Comparison of ENCODE assay signal across 1 cellular context in the genomic region with DNA sequence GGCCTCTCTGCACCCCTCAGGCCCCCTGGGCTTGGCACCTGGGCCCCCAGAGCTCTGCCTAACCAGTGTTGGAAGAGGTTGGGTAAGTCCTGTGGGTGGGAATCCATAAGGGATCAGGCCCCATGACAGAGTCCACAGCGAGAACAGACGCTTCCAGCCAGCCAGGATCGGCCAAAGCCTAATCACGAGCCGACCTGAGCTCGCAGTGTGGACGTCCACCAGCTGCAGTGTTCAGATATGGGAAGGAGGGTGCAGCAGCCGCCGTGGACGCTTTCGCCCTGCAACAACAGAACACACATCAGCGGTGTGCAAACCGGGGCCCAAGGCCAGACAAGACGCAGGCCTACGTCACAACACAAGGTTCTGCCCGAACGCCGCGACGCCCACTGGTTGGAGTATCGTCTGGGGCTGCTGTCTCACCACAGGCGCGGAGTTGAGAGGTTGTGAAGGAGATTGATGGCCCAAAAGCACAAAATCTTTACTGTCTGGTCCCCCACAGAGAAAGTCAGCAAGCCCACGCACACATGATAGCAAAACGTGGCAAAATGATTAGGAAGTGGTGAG.
TF ChIP-seq lines count a peak whose summit lies in the region.

No MANE protein-coding gene starts in this region.

TF ChIP-seq in SK-N-SH treated with all-trans-retinoic acid at 6 μM for 48 hours, 23 proteins besides CTCF, POLR2A, EP300 and RAD21 (continued from another document):
- TF ChIP-seq PATZ1 (CRISPR knock-in tag; IDR thresholded peaks at IDR 0.05; ENCODE audit: borderline replicate concordance) = no peak
- no peak for TF ChIP-seq ZFP3 (CRISPR knock-in tag; IDR thresholded peaks at IDR 0.05)
- TF ChIP-seq TCF4 (CRISPR knock-in tag; IDR thresholded peaks at IDR 0.05; ENCODE audit: borderline replicate concordance) = no peak
- TF ChIP-seq ZNF70 (CRISPR knock-in tag; IDR thresholded peaks at IDR 0.05) = no peak
- no peak for TF ChIP-seq BACH2 (CRISPR knock-in tag; IDR thresholded peaks at IDR 0.05; ENCODE audit: borderline replicate concordance)
- no peak for TF ChIP-seq ISL1 (CRISPR knock-in tag; IDR thresholded peaks at IDR 0.05)
- no peak for TF ChIP-seq TOX (CRISPR knock-in tag; IDR thresholded peaks at IDR 0.05; ENCODE audit: borderline replicate concordance)
- no peak for TF ChIP-seq OSR1 (CRISPR knock-in tag; IDR thresholded peaks at IDR 0.05)
- no peak for TF ChIP-seq GLIS3 (CRISPR knock-in tag; IDR thresholded peaks at IDR 0.05)
- no peak for TF ChIP-seq PPARA (CRISPR knock-in tag; IDR thresholded peaks at IDR 0.05; ENCODE audit: borderline replicate concordance)
- TF ChIP-seq ZNF8 (CRISPR knock-in tag; IDR thresholded peaks at IDR 0.05) = no peak
- no peak for TF ChIP-seq ARNTL (CRISPR knock-in tag; IDR thresholded peaks at IDR 0.05; ENCODE audit: borderline replicate concordance, low read depth)
- TF ChIP-seq RARB (CRISPR knock-in tag; IDR thresholded peaks at IDR 0.05) = no peak
TF ChIP-seq in SK-N-SH treated with all-trans-retinoic acid at 6 μM for 48 hours: peak in this region for 0.
